Comparison of ENCODE assay signal across 21 cellular contexts in the genomic region with DNA sequence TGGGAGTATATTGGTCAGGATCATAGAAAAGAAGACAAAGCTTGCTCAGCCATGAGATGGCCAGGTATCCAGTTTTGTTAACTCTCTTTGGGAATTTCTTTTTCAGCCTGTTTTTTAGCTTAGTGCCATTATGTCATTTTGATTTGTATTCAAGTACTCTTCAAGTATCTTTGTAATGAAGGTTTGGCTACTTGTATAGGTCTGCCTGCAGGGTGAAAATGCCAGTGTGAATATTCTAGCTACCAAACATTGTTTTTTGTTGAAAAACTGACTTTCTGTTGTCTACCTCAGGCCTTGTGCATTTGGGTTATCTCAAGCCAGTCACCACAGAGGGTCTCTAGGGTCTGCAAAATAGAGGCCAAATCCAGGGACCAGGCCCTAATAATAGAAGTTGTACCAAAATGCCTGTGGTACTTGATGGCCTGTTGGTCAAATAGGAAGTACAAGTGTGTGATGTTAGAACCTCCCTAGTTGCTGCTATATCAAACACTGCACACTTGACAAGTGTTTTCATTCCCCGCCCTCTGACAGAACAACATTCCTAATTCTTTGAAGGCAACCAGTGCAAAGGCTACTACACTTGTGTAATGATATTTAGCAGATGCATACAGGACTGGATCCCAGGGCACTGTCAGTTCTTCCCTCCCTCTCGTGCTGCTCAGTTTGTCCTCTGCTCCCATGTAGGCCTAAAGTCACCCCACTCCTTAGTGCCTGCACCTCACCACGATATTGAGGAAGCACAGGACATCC.
"Had no signal": no experiment of that assay in that cellular context is flagged by ENCODE, and none has a peak within 500 bp of the region (broad histone marks: within the 10 kb centered on the region; RNA-seq: fewer than 3 reads in every experiment).

No MANE protein-coding gene starts in this region.

- H3K27me3 ChIP-seq: right lobe of liver had no signal

- ATAC-seq: activated CD4-positive, alpha-beta T cell treated with anti-CD3 and anti-CD28 coated beads for 36 hours; activated CD8-positive, alpha-beta memory T cell treated with anti-CD3 and anti-CD28 coated beads, Interleukin-2, amount 10 ng/mL, durations not matched to agents 7 days and 5 days; activated CD8-positive, alpha-beta T cell treated with anti-CD3 and anti-CD28 coated beads, Interleukin-2, amount 10 ng/mL, durations not matched to agents 7 days and 5 days; activated naive CD8-positive, alpha-beta T cell treated with anti-CD3 and anti-CD28 coated beads, Interleukin-2, amount 50 U/mL, for 24 hours; esophagus mucosa; natural killer cell; right lobe of liver; stimulated activated naive CD8-positive, alpha-beta T cell treated with anti-CD3 and anti-CD28 coated beads, Interleukin-15, Interleukin-2, amounts not matched to agents 100 U/mL and 50 U/mL, for 24 hours; T-cell had no signal

- H3K4me1 ChIP-seq: right lobe of liver had no signal

- H3K27ac ChIP-seq: right lobe of liver, skin epidermis, thoracic aorta had no signal

- H3K4me3 ChIP-seq: right lobe of liver, skin epidermis, thoracic aorta had no signal

- DNase-seq: activated CD4-positive, alpha-beta T cell treated with anti-CD3 and anti-CD28 coated beads for 36 hours; activated CD4-positive, CD25-positive, alpha-beta regulatory T cell; activated CD8-positive, alpha-beta memory T cell treated with anti-CD3 and anti-CD28 coated beads, Interleukin-2, amount 10 ng/mL, durations not matched to agents 7 days and 5 days; activated CD8-positive, alpha-beta T cell treated with anti-CD3 and anti-CD28 coated beads, Interleukin-2, amount 10 ng/mL, durations not matched to agents 7 days and 5 days; activated naive CD8-positive, alpha-beta T cell treated with anti-CD3 and anti-CD28 coated beads, Interleukin-2, amount 50 U/mL, for 24 hours; activated T-cell treated with anti-CD3 and anti-CD28 coated beads, Interleukin-2, amount 50 U/mL, for 48 hours; amygdala; central memory CD4-positive, alpha-beta T cell; endodermal cell; foreskin fibroblast; head of caudate nucleus; midbrain; natural killer cell; right lobe of liver; stimulated activated CD4-positive, alpha-beta T cell treated with anti-CD3 and anti-CD28 coated beads, Interleukin-12 subunit alpha, Interleukin-12 subunit beta, amount 100 ng/mL, for 4 hours; stimulated activated CD4-positive, alpha-beta T cell treated with anti-CD3 and anti-CD28 coated beads, Interleukin-4, amount 100 ng/mL, for 1 hour; stimulated activated naive CD8-positive, alpha-beta T cell treated with anti-CD3 and anti-CD28 coated beads, Interleukin-15, Interleukin-2, amounts not matched to agents 100 U/mL and 50 U/mL, for 24 hours; T-cell had no signal

- H3K9me3 ChIP-seq: right lobe of liver had no signal
